In genomic region chrX:153475751-153476281, GRCh38 we compare ENCODE assay signal across 1 cellular context.
TF ChIP-seq lines count a peak whose summit lies in the region.

No MANE protein-coding gene starts in this region.

TF ChIP-seq in HEK293, 187 proteins besides CTCF, POLR2A, EP300 and RAD21 (continued from another document):
- TF ChIP-seq ZSCAN4 (tag by site-specific recombination; IDR thresholded peaks at IDR 0.05): no peak
- no peak for TF ChIP-seq ZNF701 (tag by site-specific recombination; IDR thresholded peaks at IDR 0.05)
- TF ChIP-seq ZNF18 (tag by site-specific recombination; IDR thresholded peaks at IDR 0.05): no peak
- TF ChIP-seq ZFHX2 (tag by site-specific recombination; conservative IDR thresholded peaks at IDR 0.05): peak; percentile 23; the same call in 1 of the 2 replicates
- TF ChIP-seq MEIS1 (CRISPR knock-in tag; IDR thresholded peaks at IDR 0.05; ENCODE audit: borderline replicate concordance): no peak
